Comparison of ENCODE assay signal across 8 cellular contexts in the genomic region with DNA sequence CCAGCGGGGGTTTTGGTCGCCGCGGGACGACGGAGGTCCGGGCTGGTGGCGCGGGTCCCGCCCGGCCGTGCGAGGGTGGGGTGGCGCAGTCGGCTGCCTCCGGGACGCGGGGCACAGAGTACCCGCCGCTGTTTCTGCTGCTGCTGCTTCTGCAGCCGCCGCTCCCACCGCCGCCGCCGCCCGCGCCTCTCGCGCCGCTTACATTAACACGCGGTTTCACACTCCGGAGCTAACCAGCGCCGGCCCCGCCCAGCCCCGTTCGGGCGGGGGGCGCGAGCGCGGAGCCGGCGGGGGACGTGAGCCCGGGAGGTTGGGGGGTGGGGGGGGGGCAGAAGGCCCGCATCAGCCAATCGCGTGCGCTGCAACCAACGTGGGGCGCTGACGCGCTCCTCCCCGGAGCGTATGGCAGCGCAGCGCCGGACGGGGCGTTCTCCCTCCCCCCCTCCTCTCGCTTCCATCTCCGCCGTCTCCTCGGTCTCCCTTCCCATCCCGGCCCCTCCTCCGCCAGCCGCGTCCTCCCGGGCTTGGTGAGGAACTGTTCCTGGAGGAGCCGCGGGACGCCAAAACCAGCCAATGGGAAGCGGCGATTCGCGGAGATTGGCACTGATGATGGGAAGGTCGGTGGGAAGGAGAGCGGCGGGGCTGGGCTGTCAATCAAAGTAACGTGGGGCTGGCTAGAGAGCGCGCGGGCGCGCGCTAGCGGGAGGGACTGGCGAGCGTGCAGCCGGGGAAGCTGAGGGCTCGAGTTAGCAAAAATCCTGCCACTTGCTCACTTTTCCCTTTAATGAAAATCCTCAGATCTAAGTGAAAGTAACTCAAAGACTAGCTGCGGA. TPM values are rescaled to one million over a fixed set of nuclear protein-coding genes. Genes with fewer than 3 reads are reported as not detected.
DNase-seq lines count a peak whose midpoint lies in the region; ATAC-seq and TF ChIP-seq lines count a peak whose summit lies in the region.

A gene (minus strand): TSS at position 205 of the 833 bp plus-strand sequence. CDS start 1,307 bp downstream, outside the sequence.

- H3K36me3 ChIP-seq in Karpas-422 (ENCODE audit: insufficient read depth, low read length) (no peaks in the 10 kb centered on the region), RWPE2 (ENCODE audit: low read depth) (peaks cover 20% of the 10 kb centered on the region), neural cell (ENCODE audit: insufficient read depth, low read length) (no peaks in the 10 kb centered on the region)

- peak within 1 kb of the TSS; percentile 40; the same call in 1 of the 2 replicates for H3K4me3 ChIP-seq in Karpas-422 (ENCODE audit: low read length)
- peak within 1 kb of the TSS; percentile 64 for H3K4me3 ChIP-seq in RWPE2 (ENCODE audit: severe bottlenecking)
- H3K4me3 ChIP-seq in neural cell (ENCODE audit: low read length): peak within 1 kb of the TSS; percentile 88

- peaks cover 23% of the 10 kb centered on the region for H3K27me3 Mint-ChIP-seq in activated naive CD4-positive, alpha-beta T cell treated with anti-CD3 and anti-CD28 coated beads for 36 hours (ENCODE audit: low read depth)
- H3K27me3 Mint-ChIP-seq in stimulated activated naive CD8-positive, alpha-beta T cell treated with anti-CD3 and anti-CD28 coated beads, Interleukin-15, Interleukin-2, amounts not matched to agents 100 ng/mL and 50 ng/mL, for 24 hours: peaks cover 15% of the 10 kb centered on the region

- peak; percentile 98 for DNase-seq in DMS 273 treated with DMSO at 0.1 percent for 48 hours (lab: John Stamatoyannopoulos, UW)
- DNase-seq in Karpas-422: peak; percentile 48
- DNase-seq in RWPE2 (ENCODE audit: low spot score): peak; percentile 100
- peak; percentile 76 for DNase-seq in activated naive CD4-positive, alpha-beta T cell treated with anti-CD3 and anti-CD28 coated beads for 36 hours
- DNase-seq in foreskin keratinocyte: peak; percentile 98 to 99

- H3K9ac ChIP-seq in Karpas-422 (ENCODE audit: low read length) (no peak within 1 kb of the TSS), neural cell (ENCODE audit: low read length) (peak within 1 kb of the TSS; percentile 71)

- CTCF ChIA-PET in activated naive CD4-positive, alpha-beta T cell treated with anti-CD3 and anti-CD28 coated beads for 36 hours (lab: Charles Lee): no interaction called here

- TF ChIP-seq CTCF in RWPE2 (IDR thresholded peaks at IDR 0.05; ENCODE audit: poor library complexity, severe bottlenecking): no peak
- TF ChIP-seq CTCF in foreskin keratinocyte (conservative IDR thresholded peaks at IDR 0.05): peak; percentile 19
- peak; percentile 14 for TF ChIP-seq CTCF in neural cell (IDR thresholded peaks at IDR 0.05; ENCODE audit: poor library complexity, severe bottlenecking)

- peak within 1 kb of the TSS; percentile 81 for H3K4me3 Mint-ChIP-seq in activated naive CD4-positive, alpha-beta T cell treated with anti-CD3 and anti-CD28 coated beads for 36 hours
- H3K4me3 Mint-ChIP-seq in stimulated activated naive CD8-positive, alpha-beta T cell treated with anti-CD3 and anti-CD28 coated beads, Interleukin-15, Interleukin-2, amounts not matched to agents 100 ng/mL and 50 ng/mL, for 24 hours: peak within 1 kb of the TSS; percentile 85

- H3K4me1 Mint-ChIP-seq in activated naive CD4-positive, alpha-beta T cell treated with anti-CD3 and anti-CD28 coated beads for 36 hours (ENCODE audit: low read depth): peaks cover 18% of the 10 kb centered on the region
- H3K4me1 Mint-ChIP-seq in stimulated activated naive CD8-positive, alpha-beta T cell treated with anti-CD3 and anti-CD28 coated beads, Interleukin-15, Interleukin-2, amounts not matched to agents 100 ng/mL and 50 ng/mL, for 24 hours (ENCODE audit: low read depth): peaks cover 15% of the 10 kb centered on the region

- TF ChIP-seq RAD21 in neural cell (conservative IDR thresholded peaks at IDR 0.05): peak; percentile 51

- H3F3A ChIP-seq in neural cell (ENCODE audit: insufficient read depth, low read length, poor library complexity, severe bottlenecking): no peaks in the 10 kb centered on the region

- no peaks in the 10 kb centered on the region for H3K4me1 ChIP-seq in Karpas-422 (ENCODE audit: low read length)
- peaks cover 17% of the 10 kb centered on the region for H3K4me1 ChIP-seq in RWPE2 (ENCODE audit: insufficient read depth, poor library complexity, severe bottlenecking)
- peaks cover 6% of the 10 kb centered on the region for H3K4me1 ChIP-seq in foreskin keratinocyte

- H3K27ac ChIP-seq in Karpas-422 (ENCODE audit: low read length): no peak within 1 kb of the TSS
- H3K27ac ChIP-seq in RWPE2 (ENCODE audit: poor library complexity, severe bottlenecking): peak within 1 kb of the TSS; percentile 75
- H3K27ac ChIP-seq in foreskin keratinocyte: peak within 1 kb of the TSS; percentile 81
- peak within 1 kb of the TSS; percentile 70 for H3K27ac ChIP-seq in neural cell (ENCODE audit: low read length)

- H3K27me3 ChIP-seq in Karpas-422 (ENCODE audit: low read length): no peaks in the 10 kb centered on the region
- no peaks in the 10 kb centered on the region for H3K27me3 ChIP-seq in RWPE2 (ENCODE audit: insufficient read depth, poor library complexity, severe bottlenecking)
- no peaks in the 10 kb centered on the region for H3K27me3 ChIP-seq in foreskin keratinocyte
- H3K27me3 ChIP-seq in neural cell (ENCODE audit: insufficient read depth, low read depth, low read length): peaks cover 16% of the 10 kb centered on the region

- no peak within 1 kb of the TSS for H3K27ac Mint-ChIP-seq in activated naive CD4-positive, alpha-beta T cell treated with anti-CD3 and anti-CD28 coated beads for 36 hours
- peak within 1 kb of the TSS; percentile 72 for H3K27ac Mint-ChIP-seq in stimulated activated naive CD8-positive, alpha-beta T cell treated with anti-CD3 and anti-CD28 coated beads, Interleukin-15, Interleukin-2, amounts not matched to agents 100 ng/mL and 50 ng/mL, for 24 hours

- H4K20me1 ChIP-seq in Karpas-422 (ENCODE audit: insufficient read depth, low read depth, low read length) (no peaks in the 10 kb centered on the region), neural cell (ENCODE audit: insufficient read depth) (no peaks in the 10 kb centered on the region)

- TF ChIP-seq EP300 in neural cell (conservative IDR thresholded peaks at IDR 0.05; ENCODE audit: poor library complexity, severe bottlenecking): peak; percentile 94

- H3K9me3 ChIP-seq in Karpas-422 (ENCODE audit: low read length) (no peaks in the 10 kb centered on the region), RWPE2 (ENCODE audit: severe bottlenecking) (no peaks in the 10 kb centered on the region), neural cell (ENCODE audit: low read length) (no peaks in the 10 kb centered on the region)

- intact Hi-C loops in activated naive CD4-positive, alpha-beta T cell treated with anti-CD3 and anti-CD28 coated beads for 36 hours (cut with micrococcal nuclease): loop anchor here (5.0 to 10.0 kb wide), 2 partner anchors 95 to 1512 kb away; no protein-coding TSS in a partner anchor

- peaks cover 2% of the 10 kb centered on the region for H3K36me3 Mint-ChIP-seq in activated naive CD4-positive, alpha-beta T cell treated with anti-CD3 and anti-CD28 coated beads for 36 hours (ENCODE audit: low read depth)
- H3K36me3 Mint-ChIP-seq in stimulated activated naive CD8-positive, alpha-beta T cell treated with anti-CD3 and anti-CD28 coated beads, Interleukin-15, Interleukin-2, amounts not matched to agents 100 ng/mL and 50 ng/mL, for 24 hours (ENCODE audit: low read depth): no peaks in the 10 kb centered on the region

- no peak within 1 kb of the TSS for H2AFZ ChIP-seq in Karpas-422 (ENCODE audit: low read length)
- H2AFZ ChIP-seq in neural cell (ENCODE audit: low read depth, low read length): no peak within 1 kb of the TSS

- ATAC-seq in GM21825 (IDR thresholded peaks at IDR 0.05; ENCODE audit: unreplicated experiment) (peak; percentile 78), RWPE2 (ENCODE audit: low read depth) (peak; percentile 82), foreskin keratinocyte (peak; percentile 92)

- H3K79me2 ChIP-seq in Karpas-422 (ENCODE audit: low read length) (no peaks in the 10 kb centered on the region), neural cell (replicated peaks; ENCODE audit: insufficient read depth, low read length) (peaks cover 34% of the 10 kb centered on the region)

- peak within 1 kb of the TSS; percentile 53 for H3K4me2 ChIP-seq in Karpas-422 (ENCODE audit: low read depth, low read length, poor library complexity, severe bottlenecking)
- H3K4me2 ChIP-seq in neural cell (ENCODE audit: low read length): peak within 1 kb of the TSS; percentile 97

- no peaks in the 10 kb centered on the region for H3K9me3 Mint-ChIP-seq in activated naive CD4-positive, alpha-beta T cell treated with anti-CD3 and anti-CD28 coated beads for 36 hours
- no peaks in the 10 kb centered on the region for H3K9me3 Mint-ChIP-seq in stimulated activated naive CD8-positive, alpha-beta T cell treated with anti-CD3 and anti-CD28 coated beads, Interleukin-15, Interleukin-2, amounts not matched to agents 100 ng/mL and 50 ng/mL, for 24 hours

- H3K9me2 ChIP-seq in Karpas-422 (replicated peaks; ENCODE audit: insufficient read depth, low read length) (no peaks in the 10 kb centered on the region), neural cell (ENCODE audit: insufficient read depth, low read length) (no peaks in the 10 kb centered on the region)

TF ChIP-seq in neural cell, 6 proteins besides CTCF, POLR2A, EP300 and RAD21 (continues in another document):
- TF ChIP-seq SMC3 (conservative IDR thresholded peaks at IDR 0.05; ENCODE audit: poor library complexity) (peak; percentile 57), POLR2AphosphoS5 (IDR thresholded peaks at IDR 0.05) (peak; percentile 92), EZH2 (IDR thresholded peaks at IDR 0.05; ENCODE audit: borderline replicate concordance, insufficient read depth, low read length, poor library complexity, severe bottlenecking) (no peak), TAF1 (IDR thresholded peaks at IDR 0.05; ENCODE audit: low read depth) (peak; percentile 91)

RNA-seq across cellular contexts. Expression of the gene that starts here (rescaled TPM):
- not detected in 2 replicates for total RNA-seq in Karpas-422 (2014; rRNA removed; shearing (Covaris generic); ENCODE audit: low replicate concordance)
- under 1 TPM; 0.10 TPM for total RNA-seq in activated naive CD4-positive, alpha-beta T cell treated with anti-CD3 and anti-CD28 coated beads for 36 hours
- 21.4 and 24.2 TPM in 2 replicates for total RNA-seq in foreskin keratinocyte
- polyA plus RNA-seq in foreskin keratinocyte (15.1 and 19.0 TPM in 2 replicates), neural cell (93.0 and 93.6 TPM in 2 replicates)
- 102 and 105 TPM in 2 replicates for polyA minus RNA-seq in neural cell

Comparison
In these comparisons a context has a peak if more than half of its experiments do, and no peak if none do; other contexts are left out.
1. RNA of the gene that starts here (total RNA-seq): 21.4 to 24.2 TPM in foreskin keratinocyte; 0.10 TPM in activated naive CD4-positive, alpha-beta T cell treated with anti-CD3 and anti-CD28 coated beads for 36 hours and not detected in Karpas-422; every median in the first group is over 10 times any median in the second.
2. Peak in DNase-seq, H3K4me3 ChIP-seq and H3K4me2 ChIP-seq in Karpas-422; RNA of the gene not detected or under 1 TPM.
3. Peak in DNase-seq in activated naive CD4-positive, alpha-beta T cell treated with anti-CD3 and anti-CD28 coated beads for 36 hours; RNA of the gene not detected or under 1 TPM.
4. DNase-seq: peak in every context shown above with its lines; median percentile 100 in RWPE2; 98 in foreskin keratinocyte; 98 in DMS 273 treated with DMSO at 0.1 percent for 48 hours; 76 in activated naive CD4-positive, alpha-beta T cell treated with anti-CD3 and anti-CD28 coated beads for 36 hours; 48 in Karpas-422.
5. Peak in every context shown above with its lines, with median percentiles within 50 percentile points of each other: ATAC-seq and H3K4me3 ChIP-seq.